26 cellular contexts compared by ENCODE assay signal in genomic region chr14:41699506-41699905, GRCh38.
"Had no signal": no experiment of that assay in that cellular context is flagged by ENCODE, and none has a peak within 500 bp of the region (broad histone marks: within the 10 kb centered on the region; RNA-seq: fewer than 3 reads in every experiment).

No MANE protein-coding gene starts in this region.

- H3K4me1 ChIP-seq: esophagus squamous epithelium, heart left ventricle, pancreas, spleen, stomach, transverse colon had no signal

- H3K27me3 Mint-ChIP-seq: naive B cell; stimulated activated memory B cell treated with anti-CD40 and anti-IgM and Interleukin-4, amounts not matched to agents 10 μg/mL and 1 μg/mL and 100 μg/mL, for 72 hours had no signal

- H3K9me3 Mint-ChIP-seq: stimulated activated memory B cell treated with anti-CD40 and anti-IgM and Interleukin-4, amounts not matched to agents 10 μg/mL and 1 μg/mL and 100 μg/mL, for 72 hours had no signal

- H3K4me3 ChIP-seq: dorsolateral prefrontal cortex, esophagus squamous epithelium, heart left ventricle, pancreas, spleen, stomach, thoracic aorta, transverse colon had no signal

- H3K27me3 ChIP-seq: dorsolateral prefrontal cortex, esophagus squamous epithelium, heart left ventricle, pancreas, spleen, stomach, transverse colon had no signal

- H3K9me3 ChIP-seq: esophagus squamous epithelium, pancreas, spleen, stomach, thoracic aorta, transverse colon had no signal

- H3K27ac Mint-ChIP-seq: naive B cell; nephron; progenitor cell of endocrine pancreas; stimulated activated memory B cell treated with anti-CD40 and anti-IgM and Interleukin-4, amounts not matched to agents 10 μg/mL and 1 μg/mL and 100 μg/mL, for 72 hours had no signal

- ATAC-seq: heart left ventricle; left lobe of liver; pancreas; right cardiac atrium; stimulated activated memory B cell treated with anti-CD40 and anti-IgM and Interleukin-4, amounts not matched to agents 10 μg/mL and 1 μg/mL and 100 μg/mL, for 72 hours had no signal

- H3K36me3 Mint-ChIP-seq: naive B cell; stimulated activated memory B cell treated with anti-CD40 and anti-IgM and Interleukin-4, amounts not matched to agents 10 μg/mL and 1 μg/mL and 100 μg/mL, for 72 hours had no signal

- H3K4me1 Mint-ChIP-seq: naive B cell; stimulated activated memory B cell treated with anti-CD40 and anti-IgM and Interleukin-4, amounts not matched to agents 10 μg/mL and 1 μg/mL and 100 μg/mL, for 72 hours had no signal

- H3K27ac ChIP-seq: dorsolateral prefrontal cortex, epithelial cell of prostate, esophagus squamous epithelium, heart left ventricle, pancreas, spleen, stomach, thoracic aorta, transverse colon had no signal

- DNase-seq: central memory CD4-positive, alpha-beta T cell; cortex of kidney; dorsolateral prefrontal cortex; effector memory CD4-positive, alpha-beta T cell; esophagus squamous epithelium; foreskin melanocyte; heart left ventricle; hypothalamus; naive B cell; occipital lobe; pancreas; right cardiac atrium; spleen; stimulated activated CD4-positive, alpha-beta T cell treated with anti-CD3 and anti-CD28 coated beads, Interleukin-15, amount 100 ng/mL, for 24 hours; stimulated activated CD4-positive, alpha-beta T cell treated with anti-CD3 and anti-CD28 coated beads, Interleukin-1b, Interleukin-23, amount 100 ng/mL, for 48 hours; stimulated activated CD4-positive, alpha-beta T cell treated with anti-CD3 and anti-CD28 coated beads, Interleukin-4, amount 100 ng/mL, for 24 hours; stomach; substantia nigra; transverse colon had no signal

- H3K4me3 Mint-ChIP-seq: naive B cell; nephron; stimulated activated memory B cell treated with anti-CD40 and anti-IgM and Interleukin-4, amounts not matched to agents 10 μg/mL and 1 μg/mL and 100 μg/mL, for 72 hours had no signal

- FAIRE-seq: islet of Langerhans, pancreas had no signal

- H3K36me3 ChIP-seq: esophagus squamous epithelium, heart left ventricle, pancreas, spleen, stomach, thoracic aorta, transverse colon had no signal
